ENCODE assay signal across 8 cellular contexts in the genomic region with DNA sequence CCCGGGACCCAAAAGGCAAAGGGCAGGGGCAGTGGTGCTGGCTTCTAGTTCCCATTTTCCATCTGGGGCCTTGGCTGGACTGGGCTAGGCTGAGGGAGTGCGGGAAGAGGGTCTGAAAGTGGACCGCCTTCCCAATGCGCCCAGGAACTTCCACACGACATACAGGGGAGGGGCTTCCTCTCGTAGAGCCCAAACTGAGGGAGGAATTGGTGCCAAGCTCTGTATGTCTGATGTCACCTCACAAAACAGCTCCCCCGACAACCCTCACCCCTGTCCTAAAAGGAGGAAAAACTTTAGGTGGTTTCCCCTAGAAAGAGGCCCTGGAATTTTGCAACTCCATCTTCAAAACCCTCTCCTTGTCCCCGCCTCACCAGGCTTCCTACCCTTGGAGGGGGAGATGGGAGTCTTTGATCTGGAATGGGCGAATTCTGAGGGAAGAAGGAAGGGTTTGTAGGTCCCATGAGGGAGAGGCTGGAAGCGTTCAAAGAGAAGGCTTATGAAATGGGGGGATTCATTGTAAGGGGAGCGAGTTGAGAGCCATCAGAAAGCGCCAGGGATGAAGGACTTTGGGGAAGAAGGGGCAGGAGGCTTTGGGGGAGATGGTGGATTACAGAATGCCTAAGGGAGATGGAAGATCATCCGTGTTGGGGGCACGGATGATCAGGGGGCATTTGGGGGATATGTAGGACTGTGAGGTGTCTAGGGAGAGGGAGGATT. TPM values are rescaled to one million over a fixed set of nuclear protein-coding genes. Genes with fewer than 3 reads are reported as not detected.
DNase-seq lines count a peak whose midpoint lies in the region; ATAC-seq, FAIRE-seq and TF ChIP-seq lines count a peak whose summit lies in the region.

No MANE protein-coding gene starts in this region.

- peaks cover 31% of the 10 kb centered on the region for H3K4me1 ChIP-seq in Caco-2
- H3K4me1 ChIP-seq in effector memory CD4-positive, alpha-beta T cell (ENCODE audit: control insufficient read depth, insufficient read depth, low read length, poor library complexity, severe bottlenecking): peaks cover 9% of the 10 kb centered on the region

- POLR2A ChIA-PET in Caco-2 (lab: Charles Lee): no interaction called here

- no peaks in the 10 kb centered on the region for H3K9me3 Mint-ChIP-seq in Caco-2 (ENCODE audit: unreplicated experiment)
- no peaks in the 10 kb centered on the region for H3K9me3 Mint-ChIP-seq in natural killer cell treated with Interleukin-12 subunit alpha and Interleukin-12 subunit beta and Interleukin-15 and Interleukin-18, amount 100 ng/mL, for 72 hours

- H3K4me3 ChIP-seq in Caco-2 (ENCODE audit: low read depth, low read length): peak overlapping the region; percentile 89
- H3K4me3 ChIP-seq in effector memory CD4-positive, alpha-beta T cell (ENCODE audit: insufficient read depth, low read depth, low read length, poor library complexity, severe bottlenecking): peak overlapping the region; percentile 79

- H3K36me3 Mint-ChIP-seq in Caco-2 (ENCODE audit: insufficient read depth, unreplicated experiment): peaks cover 5% of the 10 kb centered on the region
- no peaks in the 10 kb centered on the region for H3K36me3 Mint-ChIP-seq in natural killer cell treated with Interleukin-12 subunit alpha and Interleukin-12 subunit beta and Interleukin-15 and Interleukin-18, amount 100 ng/mL, for 72 hours

- no peaks in the 10 kb centered on the region for H3K27me3 Mint-ChIP-seq in Caco-2 (ENCODE audit: insufficient read depth, unreplicated experiment)
- no peaks in the 10 kb centered on the region for H3K27me3 Mint-ChIP-seq in natural killer cell treated with Interleukin-12 subunit alpha and Interleukin-12 subunit beta and Interleukin-15 and Interleukin-18, amount 100 ng/mL, for 72 hours

- H3K27ac Mint-ChIP-seq in Caco-2 (ENCODE audit: unreplicated experiment): peak overlapping the region; percentile 87
- H3K27ac Mint-ChIP-seq in natural killer cell treated with Interleukin-12 subunit alpha and Interleukin-12 subunit beta and Interleukin-15 and Interleukin-18, amount 100 ng/mL, for 72 hours: peak overlapping the region; percentile 40 to 94

- ATAC-seq in natural killer cell treated with Interleukin-12 subunit alpha and Interleukin-12 subunit beta and Interleukin-15 and Interleukin-18, amount 100 ng/mL, for 72 hours: no peak
- no peak for ATAC-seq in GM21381 (IDR thresholded peaks at IDR 0.05; ENCODE audit: unreplicated experiment)

- no peak for TF ChIP-seq CTCF in Caco-2 (IDR thresholded peaks at IDR 0.05; ENCODE audit: insufficient read depth in 1 of 2, low read depth in 1 of 2, low read length in 1 of 2, severe bottlenecking in 1 of 2, unreplicated experiment in 1 of 2)
- no peak for TF ChIP-seq CTCF in D721Med (IDR thresholded peaks at IDR 0.05; ENCODE audit: insufficient read depth, missing control alignments)

- peak overlapping the region; percentile 71 for H3K4me3 Mint-ChIP-seq in Caco-2 (ENCODE audit: unreplicated experiment)
- H3K4me3 Mint-ChIP-seq in natural killer cell treated with Interleukin-12 subunit alpha and Interleukin-12 subunit beta and Interleukin-15 and Interleukin-18, amount 100 ng/mL, for 72 hours: peak overlapping the region; percentile 99

- H3K4me1 Mint-ChIP-seq in Caco-2 (ENCODE audit: low read depth, unreplicated experiment): peaks cover 38% of the 10 kb centered on the region
- peaks cover 51 to 52% of the 10 kb centered on the region in 2 donors for H3K4me1 Mint-ChIP-seq in natural killer cell treated with Interleukin-12 subunit alpha and Interleukin-12 subunit beta and Interleukin-15 and Interleukin-18, amount 100 ng/mL, for 72 hours (ENCODE audit: low read depth in 2 of 2)

- peak overlapping the region; percentile 85 for H3K27ac ChIP-seq in effector memory CD4-positive, alpha-beta T cell (ENCODE audit: insufficient read depth, low read length, poor library complexity, severe bottlenecking)

- no TSS peak for BruUV-seq in Caco-2 (replicated peaks; lab: Mats Ljungman, UMichigan)

- no peaks in the 10 kb centered on the region for H3K36me3 ChIP-seq in Caco-2 (ENCODE audit: control insufficient read depth, insufficient read depth, low read length)
- no peaks in the 10 kb centered on the region for H3K36me3 ChIP-seq in effector memory CD4-positive, alpha-beta T cell (ENCODE audit: control insufficient read depth, insufficient read depth, low read length)

- no peaks in the 10 kb centered on the region for H3K9me3 ChIP-seq in Caco-2
- H3K9me3 ChIP-seq in effector memory CD4-positive, alpha-beta T cell (ENCODE audit: control insufficient read depth, low read length): no peaks in the 10 kb centered on the region

- H3K27me3 ChIP-seq in Caco-2 (replicated peaks; ENCODE audit: control insufficient read depth, insufficient read depth, low read length): no peaks in the 10 kb centered on the region; the same call in 1 of the 2 replicates
- H3K27me3 ChIP-seq in effector memory CD4-positive, alpha-beta T cell (replicated peaks; ENCODE audit: control insufficient read depth, insufficient read depth, low read length, poor library complexity, severe bottlenecking): no peaks in the 10 kb centered on the region

- FAIRE-seq in H54 (lab: Jason Lieb, UNC) (no peak), D721Med (lab: Jason Lieb, UNC) (no peak)

- intact Hi-C loops in Caco-2 (cut with micrococcal nuclease; ENCODE audit: unreplicated experiment): loop anchor here (1.0 kb wide), 2 partner anchors 26 to 74 kb away; no protein-coding TSS in a partner anchor

- DNase-seq in Caco-2 (no peak), NCI-H69 (lab: John Stamatoyannopoulos, UW) (peak; percentile 49), HPDE6-E6E7 (ENCODE audit: extremely low spot score) (no peak), H54 (ENCODE audit: insufficient read length, low spot score) (no peak), D721Med (ENCODE audit: insufficient read length, low spot score) (no peak)
- no peak for DNase-seq in effector memory CD4-positive, alpha-beta T cell
- no peak for DNase-seq in natural killer cell treated with Interleukin-12 subunit alpha and Interleukin-12 subunit beta and Interleukin-15 and Interleukin-18, amount 100 ng/mL, for 72 hours (ENCODE audit: low spot score)

- CTCF ChIA-PET in Caco-2 (lab: Charles Lee): interaction anchor here (1.6 kb wide), 1 partner anchor 26 kb away, joined by 6 read pairs; no protein-coding TSS in a partner anchor

- TF ChIP-seq POLR2A in H54 (IDR thresholded peaks at IDR 0.05; ENCODE audit: low read depth, low read length): no peak

RNA-seq across cellular contexts. Expression of a gene that starts 0.9 kb away (rescaled TPM):
- total RNA-seq in Caco-2 (2022): 12.2 and 14.9 TPM in 2 replicates
- 10 to 100 TPM; 29.7 to 31.2 TPM for total RNA-seq in natural killer cell treated with Interleukin-12 subunit alpha and Interleukin-12 subunit beta and Interleukin-15 and Interleukin-18, amount 100 ng/mL, for 72 hours

RNA-seq across cellular contexts. Expression of a gene that starts 20.6 kb away (rescaled TPM):
- 17.7 and 19.5 TPM in 2 replicates for total RNA-seq in Caco-2 (2022)
- 10 to 100 TPM; 20.5 to 31.1 TPM for total RNA-seq in natural killer cell treated with Interleukin-12 subunit alpha and Interleukin-12 subunit beta and Interleukin-15 and Interleukin-18, amount 100 ng/mL, for 72 hours

RNA-seq across cellular contexts. Expression of a gene that starts 46.3 kb away (rescaled TPM):
- not detected in 2 replicates for total RNA-seq in Caco-2 (2022)
- not detected for total RNA-seq in natural killer cell treated with Interleukin-12 subunit alpha and Interleukin-12 subunit beta and Interleukin-15 and Interleukin-18, amount 100 ng/mL, for 72 hours
